In the genomic region with DNA sequence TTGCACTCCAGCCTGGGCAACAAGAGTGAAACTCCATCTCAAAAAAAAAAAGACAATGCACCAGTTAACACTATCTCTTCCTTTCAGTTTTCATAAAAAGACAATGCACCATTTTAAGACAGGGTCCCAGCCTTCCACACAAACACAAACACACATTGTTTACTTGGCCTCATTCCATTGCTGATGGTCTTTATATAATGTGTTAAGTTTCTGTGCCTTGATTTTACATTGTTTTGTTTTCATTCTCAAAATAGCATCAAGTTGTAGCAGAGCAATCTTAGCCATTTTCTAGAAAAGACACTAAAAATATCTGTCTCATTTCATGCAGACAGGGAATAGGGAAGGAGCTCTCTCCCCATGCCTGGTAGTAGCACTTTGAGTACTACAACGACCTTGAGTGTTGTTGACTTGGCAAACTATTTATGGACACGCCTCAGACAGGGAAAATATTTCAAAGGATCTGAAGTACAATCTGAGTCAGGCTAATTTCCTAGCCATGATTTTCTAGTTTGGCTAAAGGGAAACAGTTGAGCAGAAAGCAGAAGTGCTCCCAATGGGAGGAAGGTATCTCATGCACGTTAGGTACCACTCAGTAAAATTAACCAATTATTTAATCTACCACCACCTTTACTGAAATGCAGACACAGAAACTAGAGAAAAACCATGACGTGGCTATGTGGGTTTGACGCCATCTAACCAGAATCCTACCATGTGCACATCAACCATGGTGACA, we compare ENCODE assay signal across 13 cellular contexts.
DNase-seq lines count a peak whose midpoint lies in the region; ATAC-seq lines count a peak whose summit lies in the region.
"Had no signal": no experiment of that assay in that cellular context is flagged by ENCODE, and none has a peak within 500 bp of the region (broad histone marks: within the 10 kb centered on the region; RNA-seq: fewer than 3 reads in every experiment).

No MANE protein-coding gene starts in this region.

- H3K4me3 Mint-ChIP-seq in activated naive CD4-positive, alpha-beta T cell treated with anti-CD3 and anti-CD28 coated beads for 36 hours = no peak overlapping the region
- H3K4me3 Mint-ChIP-seq in activated T-helper 1 cell treated with anti-CD3 and anti-CD28 coated beads, Interleukin-12 subunit alpha, Interleukin-12 subunit beta, Interleukin-2, Interleukin-4 antibody, amounts not matched to agents 30 ng/mL and 10 ng/mL and 1 ng/mL, durations not matched to agents 14 hours and 24 hours and 36 hours = no peak overlapping the region
- H3K4me3 Mint-ChIP-seq: activated T-cell treated with anti-CD3 and anti-CD28 coated beads, Interleukin-2, amount 50 U/mL, for 24 hours; HFFc6 had no signal

- CTCF ChIA-PET in activated naive CD4-positive, alpha-beta T cell treated with anti-CD3 and anti-CD28 coated beads for 36 hours (lab: Charles Lee) = interaction anchor here (1.1 to 1.5 kb wide), 5 partner anchors 8 to 297 kb away, joined by 3 to 7 read pairs (median 4); no protein-coding TSS in a partner anchor

- ATAC-seq in GM18517 (IDR thresholded peaks at IDR 0.05; ENCODE audit: unreplicated experiment) = peak; percentile 9
- peak; percentile 93 for ATAC-seq in left ventricle myocardium superior
- peak; percentile 60 for ATAC-seq in sciatic nerve

- peak; percentile 17 for DNase-seq in HuH-7.5 (ENCODE audit: low spot score)
- DNase-seq in left ventricle myocardium superior = no peak
- DNase-seq in sciatic nerve (ENCODE audit: low spot score) = no peak
- no peak for DNase-seq in activated naive CD4-positive, alpha-beta T cell treated with anti-CD3 and anti-CD28 coated beads for 36 hours
- DNase-seq in COLO829 (ENCODE audit: low spot score) = no peak
- no peak for DNase-seq in activated T-helper 1 cell treated with anti-CD3 and anti-CD28 coated beads, Interleukin-12 subunit alpha, Interleukin-12 subunit beta, Interleukin-2, Interleukin-4 antibody, amounts not matched to agents 30 ng/mL and 10 ng/mL and 1 ng/mL, durations not matched to agents 14 hours and 24 hours and 36 hours (ENCODE audit: low spot score)
- DNase-seq: activated CD4-positive, alpha-beta T cell treated with anti-CD3 and anti-CD28 coated beads for 48 hours; activated T-cell treated with anti-CD3 and anti-CD28 coated beads, Interleukin-2, amount 50 U/mL, for 24 hours; dorsolateral prefrontal cortex; HFFc6; NCI-H526 had no signal

- intact Hi-C loops in left ventricle myocardium superior (cut with micrococcal nuclease) (no loop called here), sciatic nerve (cut with DNase I) (no loop called here)
- intact Hi-C loops in activated naive CD4-positive, alpha-beta T cell treated with anti-CD3 and anti-CD28 coated beads for 36 hours (cut with micrococcal nuclease) = loop anchor here (5.0 kb wide), 1 partner anchor 102 kb away; no protein-coding TSS in a partner anchor
- intact Hi-C loops in activated T-helper 1 cell treated with anti-CD3 and anti-CD28 coated beads, Interleukin-12 subunit alpha, Interleukin-12 subunit beta, Interleukin-2, Interleukin-4 antibody, amounts not matched to agents 30 ng/mL and 10 ng/mL and 1 ng/mL, durations not matched to agents 14 hours and 24 hours and 36 hours (cut with micrococcal nuclease) = no loop called here

- H3K9me3 Mint-ChIP-seq in activated naive CD4-positive, alpha-beta T cell treated with anti-CD3 and anti-CD28 coated beads for 36 hours = peaks cover 16% of the 10 kb centered on the region
- H3K9me3 Mint-ChIP-seq in activated T-helper 1 cell treated with anti-CD3 and anti-CD28 coated beads, Interleukin-12 subunit alpha, Interleukin-12 subunit beta, Interleukin-2, Interleukin-4 antibody, amounts not matched to agents 30 ng/mL and 10 ng/mL and 1 ng/mL, durations not matched to agents 14 hours and 24 hours and 36 hours = peaks cover 25% of the 10 kb centered on the region
- H3K9me3 Mint-ChIP-seq: HFFc6 had no signal

- H3K27me3 Mint-ChIP-seq in activated naive CD4-positive, alpha-beta T cell treated with anti-CD3 and anti-CD28 coated beads for 36 hours (ENCODE audit: low read depth) = no peaks in the 10 kb centered on the region
- no peaks in the 10 kb centered on the region for H3K27me3 Mint-ChIP-seq in activated T-helper 1 cell treated with anti-CD3 and anti-CD28 coated beads, Interleukin-12 subunit alpha, Interleukin-12 subunit beta, Interleukin-2, Interleukin-4 antibody, amounts not matched to agents 30 ng/mL and 10 ng/mL and 1 ng/mL, durations not matched to agents 14 hours and 24 hours and 36 hours (ENCODE audit: insufficient read depth)
- H3K27me3 Mint-ChIP-seq: activated T-cell treated with anti-CD3 and anti-CD28 coated beads, Interleukin-2, amount 50 U/mL, for 24 hours had no signal

- H3K4me1 Mint-ChIP-seq in activated naive CD4-positive, alpha-beta T cell treated with anti-CD3 and anti-CD28 coated beads for 36 hours (ENCODE audit: low read depth) = peaks cover 63% of the 10 kb centered on the region
- peaks cover 53% of the 10 kb centered on the region for H3K4me1 Mint-ChIP-seq in activated T-helper 1 cell treated with anti-CD3 and anti-CD28 coated beads, Interleukin-12 subunit alpha, Interleukin-12 subunit beta, Interleukin-2, Interleukin-4 antibody, amounts not matched to agents 30 ng/mL and 10 ng/mL and 1 ng/mL, durations not matched to agents 14 hours and 24 hours and 36 hours (ENCODE audit: low read depth)

- no peak overlapping the region for H3K27ac Mint-ChIP-seq in activated naive CD4-positive, alpha-beta T cell treated with anti-CD3 and anti-CD28 coated beads for 36 hours
- H3K27ac Mint-ChIP-seq in activated T-helper 1 cell treated with anti-CD3 and anti-CD28 coated beads, Interleukin-12 subunit alpha, Interleukin-12 subunit beta, Interleukin-2, Interleukin-4 antibody, amounts not matched to agents 30 ng/mL and 10 ng/mL and 1 ng/mL, durations not matched to agents 14 hours and 24 hours and 36 hours = no peak overlapping the region
- H3K27ac Mint-ChIP-seq: activated T-cell treated with anti-CD3 and anti-CD28 coated beads, Interleukin-2, amount 50 U/mL, for 24 hours; HFFc6; progenitor cell of endocrine pancreas had no signal

- peaks cover 46% of the 10 kb centered on the region for H3K36me3 Mint-ChIP-seq in activated naive CD4-positive, alpha-beta T cell treated with anti-CD3 and anti-CD28 coated beads for 36 hours (ENCODE audit: low read depth)
- H3K36me3 Mint-ChIP-seq in activated T-helper 1 cell treated with anti-CD3 and anti-CD28 coated beads, Interleukin-12 subunit alpha, Interleukin-12 subunit beta, Interleukin-2, Interleukin-4 antibody, amounts not matched to agents 30 ng/mL and 10 ng/mL and 1 ng/mL, durations not matched to agents 14 hours and 24 hours and 36 hours (ENCODE audit: low read depth) = peaks cover 30% of the 10 kb centered on the region

Comparison
In these comparisons a context has a peak if more than half of its experiments do, and no peak if none do; other contexts are left out.
1. ATAC-seq: peak in every context shown above with its lines; median percentile 93 in left ventricle myocardium superior; 60 in sciatic nerve; 9 in GM18517.